ENCODE assay signal across 19 cellular contexts in the genomic region with DNA sequence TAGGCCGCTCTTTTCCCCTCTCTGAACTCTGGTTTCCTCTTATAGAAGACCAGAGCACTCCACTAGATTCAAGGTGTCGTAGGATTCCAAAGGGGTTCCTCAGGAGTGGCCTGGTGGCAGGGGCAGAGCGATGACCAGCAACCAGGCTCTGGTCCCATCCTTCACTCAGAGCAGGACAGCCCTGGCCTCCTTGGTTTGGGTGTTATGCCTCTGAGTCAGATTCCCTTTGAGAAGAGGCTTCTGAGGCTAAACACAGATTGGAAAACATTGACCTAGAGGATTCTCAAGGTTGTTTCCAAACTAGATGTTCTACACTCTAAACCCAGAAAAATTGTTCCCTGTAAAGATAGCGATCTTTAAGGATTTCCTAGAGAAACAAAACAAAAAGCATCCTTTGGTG.
"Had no signal": no experiment of that assay in that cellular context is flagged by ENCODE, and none has a peak within 500 bp of the region (broad histone marks: within the 10 kb centered on the region; RNA-seq: fewer than 3 reads in every experiment).

No MANE protein-coding gene starts in this region.

- DNase-seq: activated CD8-positive, alpha-beta memory T cell treated with anti-CD3 and anti-CD28 coated beads, Interleukin-2, amount 50 U/mL, for 48 hours; activated effector memory CD4-positive, alpha-beta T cell treated with Interleukin-2 at 50 U/mL for 16 hours; activated naive CD4-positive, alpha-beta T cell treated with anti-CD3 and anti-CD28 coated beads, Interleukin-2, amount 10 ng/mL, durations not matched to agents 7 days and 5 days; activated T-cell treated with anti-CD3 and anti-CD28 coated beads, Interleukin-2, amount 50 U/mL, for 48 hours; anterior cingulate cortex; body of pancreas; central memory CD4-positive, alpha-beta T cell; dermis blood vessel endothelial cell; effector CD8-positive, alpha-beta T cell; left colon; naive thymus-derived CD4-positive, alpha-beta T cell; retina; spleen; stimulated activated CD4-positive, alpha-beta T cell treated with anti-CD3 and anti-CD28 coated beads, Interleukin-4, amount 100 ng/mL, for 1 hour; stimulated activated naive CD8-positive, alpha-beta T cell treated with anti-CD3 and anti-CD28 coated beads, Interleukin-15, Interleukin-2, amounts not matched to agents 100 U/mL and 50 U/mL, for 24 hours; T-helper 1 cell; thyroid gland had no signal

- H3K9me3 ChIP-seq: body of pancreas, spleen, thyroid gland had no signal

- H3K4me3 Mint-ChIP-seq: activated naive CD4-positive, alpha-beta T cell treated with anti-CD3 and anti-CD28 coated beads, Interleukin-2, amount 10 ng/mL, durations not matched to agents 7 days and 5 days; naive thymus-derived CD4-positive, alpha-beta T cell had no signal

- H3K4me1 Mint-ChIP-seq: activated naive CD4-positive, alpha-beta T cell treated with anti-CD3 and anti-CD28 coated beads, Interleukin-2, amount 10 ng/mL, durations not matched to agents 7 days and 5 days had no signal

- H3K9me3 Mint-ChIP-seq: activated naive CD4-positive, alpha-beta T cell treated with anti-CD3 and anti-CD28 coated beads, Interleukin-2, amount 10 ng/mL, durations not matched to agents 7 days and 5 days; naive thymus-derived CD4-positive, alpha-beta T cell had no signal

- ATAC-seq: body of pancreas; left colon; naive thymus-derived CD4-positive, alpha-beta T cell; stimulated activated naive CD8-positive, alpha-beta T cell treated with anti-CD3 and anti-CD28 coated beads, Interleukin-15, Interleukin-2, amounts not matched to agents 100 U/mL and 50 U/mL, for 24 hours had no signal

- H3K27me3 Mint-ChIP-seq: activated naive CD4-positive, alpha-beta T cell treated with anti-CD3 and anti-CD28 coated beads, Interleukin-2, amount 10 ng/mL, durations not matched to agents 7 days and 5 days; naive thymus-derived CD4-positive, alpha-beta T cell; progenitor cell of endocrine pancreas had no signal

- H3K4me3 ChIP-seq: body of pancreas, spleen, thyroid gland had no signal

- H3K4me1 ChIP-seq: body of pancreas, spleen, thyroid gland had no signal

- H3K27me3 ChIP-seq: body of pancreas, foreskin keratinocyte, spleen, thyroid gland had no signal

- H3K27ac ChIP-seq: body of pancreas, spleen, thyroid gland had no signal

- H3K27ac Mint-ChIP-seq: activated naive CD4-positive, alpha-beta T cell treated with anti-CD3 and anti-CD28 coated beads, Interleukin-2, amount 10 ng/mL, durations not matched to agents 7 days and 5 days; progenitor cell of endocrine pancreas had no signal
